14 cellular contexts compared by ENCODE assay signal in the genomic region with DNA sequence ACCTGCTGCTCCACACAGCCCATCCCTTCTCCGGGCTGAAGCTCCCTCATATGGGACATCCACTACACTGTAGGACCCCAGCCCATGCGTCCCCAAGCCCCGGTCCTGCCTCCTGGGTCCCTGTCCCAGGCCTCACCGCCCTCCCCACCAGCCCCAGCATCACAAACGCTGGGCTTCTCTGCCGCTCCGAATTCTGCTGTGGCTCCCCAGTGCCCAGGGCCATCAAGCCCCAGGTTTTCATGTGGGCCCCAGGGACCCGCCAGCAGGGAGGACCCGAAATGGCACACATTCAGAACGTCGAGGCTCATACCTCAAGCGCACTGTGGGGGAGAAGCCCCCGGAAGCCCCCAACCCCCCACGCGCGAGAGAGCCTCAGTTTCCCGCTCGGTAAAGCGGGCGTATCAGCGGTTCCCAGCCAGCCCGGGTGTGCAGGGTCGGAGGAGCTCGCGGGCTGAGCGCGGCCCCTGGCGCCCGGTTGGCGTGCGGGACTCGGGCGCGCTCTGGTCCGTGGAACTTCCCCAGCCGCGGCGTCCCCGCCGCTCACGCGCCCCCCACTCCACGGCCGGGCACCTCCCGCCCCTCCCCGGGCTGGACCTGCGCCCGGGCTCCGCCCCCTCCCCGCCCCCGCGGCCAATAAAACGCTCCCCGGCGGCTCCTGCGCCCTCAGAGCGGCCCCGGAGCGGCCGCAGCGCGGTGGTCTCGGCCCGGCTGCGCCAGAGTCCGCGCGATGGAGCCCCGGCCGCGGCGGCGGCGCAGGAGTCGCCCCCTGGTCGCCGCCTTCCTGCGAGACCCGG. TPM values are rescaled to one million over a fixed set of nuclear protein-coding genes. Genes with fewer than 3 reads are reported as not detected.
DNase-seq lines count a peak whose midpoint lies in the region; ATAC-seq and TF ChIP-seq lines count a peak whose summit lies in the region.
"Had no signal": no experiment of that assay in that cellular context is flagged by ENCODE, and none has a peak within 500 bp of the region (broad histone marks: within the 10 kb centered on the region; RNA-seq: fewer than 3 reads in every experiment).

A gene with protein sequence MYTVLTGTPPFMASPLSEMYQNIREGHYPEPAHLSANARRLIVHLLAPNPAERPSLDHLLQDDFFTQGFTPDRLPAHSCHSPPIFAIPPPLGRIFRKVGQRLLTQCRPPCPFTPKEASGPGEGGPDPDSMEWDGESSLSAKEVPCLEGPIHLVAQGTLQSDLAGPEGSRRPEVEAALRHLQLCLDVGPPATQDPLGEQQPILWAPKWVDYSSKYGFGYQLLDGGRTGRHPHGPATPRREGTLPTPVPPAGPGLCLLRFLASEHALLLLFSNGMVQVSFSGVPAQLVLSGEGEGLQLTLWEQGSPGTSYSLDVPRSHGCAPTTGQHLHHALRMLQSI (plus strand): TSS at position 666 of the 794 bp plus-strand sequence. CDS start 2,920 bp downstream, outside the sequence.

- H3K9ac ChIP-seq in ES-I3 (ENCODE audit: low read depth, low read length): peak within 1 kb of the TSS; percentile 47; the same call in 1 of the 2 replicates
- H3K9ac ChIP-seq in iPS-18a (ENCODE audit: low read length): no peak within 1 kb of the TSS

- DNase-seq in WERI-Rb-1 (no peak), progenitor cell of endocrine pancreas (ENCODE audit: low spot score, unreplicated experiment) (no peak), NCI-H128 (lab: John Stamatoyannopoulos, UW; ENCODE audit: unreplicated experiment) (no peak)
- no peak for DNase-seq in activated CD4-positive, alpha-beta T cell treated with anti-CD3 and anti-CD28 coated beads for 4 hours
- DNase-seq: activated CD4-positive, alpha-beta T cell treated with anti-CD3 and anti-CD28 coated beads, Interleukin-2, amount 50 U/mL, for 48 hours; activated effector memory CD4-positive, alpha-beta T cell treated with Interleukin-2 at 50 U/mL for 16 hours; stimulated activated naive CD8-positive, alpha-beta T cell treated with anti-CD3 and anti-CD28 coated beads, Interleukin-15, Interleukin-2, amounts not matched to agents 100 U/mL and 50 U/mL, for 24 hours had no signal

- H3K27ac Mint-ChIP-seq in progenitor cell of endocrine pancreas: peak within 1 kb of the TSS; percentile 18

- H3K36me3 ChIP-seq in ES-I3 (ENCODE audit: insufficient read depth, low read length) (no peaks in the 10 kb centered on the region), WERI-Rb-1 (no peaks in the 10 kb centered on the region), iPS-18a (ENCODE audit: control insufficient read depth, low read depth, low read length) (no peaks in the 10 kb centered on the region)

- TF ChIP-seq CTCF in WERI-Rb-1 (IDR thresholded peaks at IDR 0.05; ENCODE audit: low read depth, low read length): no peak
- no peak for TF ChIP-seq CTCF in progenitor cell of endocrine pancreas (IDR thresholded peaks at IDR 0.05; ENCODE audit: unreplicated experiment)

- H3K36me3 Mint-ChIP-seq in progenitor cell of endocrine pancreas (ENCODE audit: insufficient read depth): no peaks in the 10 kb centered on the region

- H3K27me3 Mint-ChIP-seq in progenitor cell of endocrine pancreas: peaks cover 57% of the 10 kb centered on the region

- H3K4me3 Mint-ChIP-seq in progenitor cell of endocrine pancreas (ENCODE audit: low read depth): peak within 1 kb of the TSS; percentile 40

- peaks cover 4% of the 10 kb centered on the region for H3K4me1 Mint-ChIP-seq in progenitor cell of endocrine pancreas (ENCODE audit: low read depth)

- H3K4me1 ChIP-seq in ES-I3 (ENCODE audit: insufficient read depth, low read length) (no peaks in the 10 kb centered on the region), iPS-18a (ENCODE audit: control insufficient read depth, low read depth, low read length) (no peaks in the 10 kb centered on the region)

- H3K4me3 ChIP-seq in WERI-Rb-1 (ENCODE audit: low read depth, low read length) (peak within 1 kb of the TSS; percentile 29), iPS-18a (ENCODE audit: low read length) (peak within 1 kb of the TSS; percentile 12)

- H3K27me3 ChIP-seq in WERI-Rb-1 (ENCODE audit: insufficient read depth, low read depth, severe bottlenecking) (peaks cover 9% of the 10 kb centered on the region), iPS-18a (ENCODE audit: control insufficient read depth, insufficient read depth, low read length) (peaks cover 46% of the 10 kb centered on the region)

- H3K27ac ChIP-seq in WERI-Rb-1: no peak within 1 kb of the TSS
- no peak within 1 kb of the TSS for H3K27ac ChIP-seq in iPS-18a (ENCODE audit: low read length)

- no peaks in the 10 kb centered on the region for H3K9me3 Mint-ChIP-seq in progenitor cell of endocrine pancreas (ENCODE audit: low read depth)

- H3K9me3 ChIP-seq in ES-I3 (ENCODE audit: control insufficient read depth, insufficient read depth, low read length) (no peaks in the 10 kb centered on the region), WERI-Rb-1 (ENCODE audit: severe bottlenecking) (no peaks in the 10 kb centered on the region), iPS-18a (ENCODE audit: control insufficient read depth, low read depth, low read length) (no peaks in the 10 kb centered on the region)

- ATAC-seq in GM18870 (IDR thresholded peaks at IDR 0.05; ENCODE audit: unreplicated experiment): no peak
- ATAC-seq in GM19035 (IDR thresholded peaks at IDR 0.05; ENCODE audit: unreplicated experiment): no peak
- ATAC-seq: stimulated activated naive CD8-positive, alpha-beta T cell treated with anti-CD3 and anti-CD28 coated beads, Interleukin-15, Interleukin-2, amounts not matched to agents 100 U/mL and 50 U/mL, for 24 hours had no signal

RNA-seq across cellular contexts. Expression of the gene that starts here (rescaled TPM):
- total RNA-seq in progenitor cell of endocrine pancreas: 0.26 and 0.38 TPM in 2 replicates
- total RNA-seq: kidney epithelial cell; omental fat pad; T-helper 1 cell treated with Interleukin-12 subunit alpha and Interleukin-12 subunit beta and Interleukin-4 antibody, amounts not matched to agents 30 ng/mL and 1 ng/mL, for 36 hours had no signal
